ENCODE assay signal across 1 cellular context in the genomic region with DNA sequence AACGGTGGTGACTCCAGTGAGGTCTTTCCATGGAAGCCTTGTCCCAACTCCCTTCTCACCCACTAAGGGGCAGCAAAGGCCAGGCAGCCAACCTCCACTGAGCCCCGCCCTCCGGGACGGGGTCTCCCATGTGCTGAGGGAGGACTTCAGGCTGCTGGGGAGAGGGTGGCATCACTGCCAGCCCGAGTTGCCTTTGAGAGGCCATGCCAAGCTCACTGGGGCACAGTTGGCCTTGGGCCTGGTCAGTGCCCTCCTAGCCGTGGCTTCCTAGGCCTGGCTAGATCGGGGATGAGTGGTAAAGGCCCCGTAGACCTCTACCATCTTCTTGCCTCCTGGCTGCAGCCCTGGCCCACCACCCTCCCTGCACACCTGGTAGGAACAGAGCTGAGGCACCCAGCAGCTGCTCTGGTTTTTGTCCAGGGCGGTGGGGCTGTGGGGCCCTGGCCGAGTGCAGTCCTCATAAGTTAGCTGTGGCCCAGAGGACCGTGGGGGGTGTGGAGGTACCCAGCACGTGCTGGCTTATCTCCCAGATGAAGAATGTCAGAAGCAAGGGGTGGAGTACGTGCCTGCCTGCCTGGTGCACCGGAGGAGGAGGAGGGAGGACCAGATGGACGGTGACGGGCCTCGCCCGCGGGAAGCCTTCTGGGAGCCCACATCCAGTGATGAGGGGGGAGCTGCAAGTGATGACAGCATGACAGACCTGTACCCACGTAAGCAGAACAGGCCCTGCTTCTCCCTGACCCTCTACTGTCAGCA.
TF ChIP-seq lines count a peak whose summit lies in the region.

No MANE protein-coding gene starts in this region.

TF ChIP-seq in H1, 55 proteins besides CTCF, POLR2A, EP300 and RAD21:
- no peak for TF ChIP-seq SAP30 (IDR thresholded peaks at IDR 0.05; ENCODE audit: insufficient read depth, insufficient replicate concordance, low read length)
- 0 out of 2 replicates have a peak, but pooled peaks have one; percentile 32 for TF ChIP-seq POLR2AphosphoS5 (IDR thresholded peaks at IDR 0.05; ENCODE audit: low read depth, low read length)
- peak; percentile 40; the same call in 1 of the 2 replicates for TF ChIP-seq MAX (IDR thresholded peaks at IDR 0.05)
- TF ChIP-seq, protein P1, sequence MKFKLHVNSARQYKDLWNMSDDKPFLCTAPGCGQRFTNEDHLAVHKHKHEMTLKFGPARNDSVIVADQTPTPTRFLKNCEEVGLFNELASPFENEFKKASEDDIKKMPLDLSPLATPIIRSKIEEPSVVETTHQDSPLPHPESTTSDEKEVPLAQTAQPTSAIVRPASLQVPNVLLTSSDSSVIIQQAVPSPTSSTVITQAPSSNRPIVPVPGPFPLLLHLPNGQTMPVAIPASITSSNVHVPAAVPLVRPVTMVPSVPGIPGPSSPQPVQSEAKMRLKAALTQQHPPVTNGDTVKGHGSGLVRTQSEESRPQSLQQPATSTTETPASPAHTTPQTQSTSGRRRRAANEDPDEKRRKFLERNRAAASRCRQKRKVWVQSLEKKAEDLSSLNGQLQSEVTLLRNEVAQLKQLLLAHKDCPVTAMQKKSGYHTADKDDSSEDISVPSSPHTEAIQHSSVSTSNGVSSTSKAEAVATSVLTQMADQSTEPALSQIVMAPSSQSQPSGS (IDR thresholded peaks at IDR 0.05; ENCODE audit: low read length): no peak
- no peak for TF ChIP-seq RNF2 (IDR thresholded peaks at IDR 0.05; ENCODE audit: borderline replicate concordance, low read depth, low read length, missing control alignments, poor library complexity, severe bottlenecking)
- TF ChIP-seq CBX8 (IDR thresholded peaks at IDR 0.05; ENCODE audit: borderline replicate concordance, low read depth, low read length): no peak
- no peak for TF ChIP-seq SIRT6 (IDR thresholded peaks at IDR 0.05; ENCODE audit: low read length)
- no peak for TF ChIP-seq SIX5 (IDR thresholded peaks at IDR 0.05; ENCODE audit: low read depth, low read length)
- TF ChIP-seq CREB1 (IDR thresholded peaks at IDR 0.05): no peak
- TF ChIP-seq CBX5 (IDR thresholded peaks at IDR 0.05; ENCODE audit: low read depth, low read length): no peak
- no peak for TF ChIP-seq HDAC2 (IDR thresholded peaks at IDR 0.05; ENCODE audit: borderline replicate concordance in 1 of 2, low read depth in 2 of 2, low read length in 2 of 2)
- no peak for TF ChIP-seq HDAC6 (IDR thresholded peaks at IDR 0.05; ENCODE audit: low read depth, low read length)
- TF ChIP-seq KDM1A (IDR thresholded peaks at IDR 0.05; ENCODE audit: borderline replicate concordance, low read length): no peak
- TF ChIP-seq, protein P2, sequence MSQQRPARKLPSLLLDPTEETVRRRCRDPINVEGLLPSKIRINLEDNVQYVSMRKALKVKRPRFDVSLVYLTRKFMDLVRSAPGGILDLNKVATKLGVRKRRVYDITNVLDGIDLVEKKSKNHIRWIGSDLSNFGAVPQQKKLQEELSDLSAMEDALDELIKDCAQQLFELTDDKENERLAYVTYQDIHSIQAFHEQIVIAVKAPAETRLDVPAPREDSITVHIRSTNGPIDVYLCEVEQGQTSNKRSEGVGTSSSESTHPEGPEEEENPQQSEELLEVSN (IDR thresholded peaks at IDR 0.05): no peak
- TF ChIP-seq SIN3A (conservative IDR thresholded peaks at IDR 0.05 in 1 of 2, IDR thresholded peaks at IDR 0.05 in 1 of 2; ENCODE audit: low read depth in 1 of 2, low read length in 2 of 2): peak in 1 of 2 experiments; percentile 66; a peak in 1 of 4 replicates
- TF ChIP-seq CHD1 (IDR thresholded peaks at IDR 0.05; ENCODE audit: low read depth, low read length): no peak
- no peak for TF ChIP-seq POU5F1 (IDR thresholded peaks at IDR 0.05; ENCODE audit: low read depth, low read length)
- TF ChIP-seq ZNF274 (IDR thresholded peaks at IDR 0.05; ENCODE audit: borderline replicate concordance, extremely low read depth, low read length): no peak
- no peak for TF ChIP-seq NANOG (IDR thresholded peaks at IDR 0.05; ENCODE audit: insufficient read depth, low read depth, low read length, poor library complexity, severe bottlenecking)
- TF ChIP-seq TAF7 (optimal IDR thresholded peaks at IDR 0.05; ENCODE audit: borderline replicate concordance, low read depth, low read length): no peak
- TF ChIP-seq, protein P3, sequence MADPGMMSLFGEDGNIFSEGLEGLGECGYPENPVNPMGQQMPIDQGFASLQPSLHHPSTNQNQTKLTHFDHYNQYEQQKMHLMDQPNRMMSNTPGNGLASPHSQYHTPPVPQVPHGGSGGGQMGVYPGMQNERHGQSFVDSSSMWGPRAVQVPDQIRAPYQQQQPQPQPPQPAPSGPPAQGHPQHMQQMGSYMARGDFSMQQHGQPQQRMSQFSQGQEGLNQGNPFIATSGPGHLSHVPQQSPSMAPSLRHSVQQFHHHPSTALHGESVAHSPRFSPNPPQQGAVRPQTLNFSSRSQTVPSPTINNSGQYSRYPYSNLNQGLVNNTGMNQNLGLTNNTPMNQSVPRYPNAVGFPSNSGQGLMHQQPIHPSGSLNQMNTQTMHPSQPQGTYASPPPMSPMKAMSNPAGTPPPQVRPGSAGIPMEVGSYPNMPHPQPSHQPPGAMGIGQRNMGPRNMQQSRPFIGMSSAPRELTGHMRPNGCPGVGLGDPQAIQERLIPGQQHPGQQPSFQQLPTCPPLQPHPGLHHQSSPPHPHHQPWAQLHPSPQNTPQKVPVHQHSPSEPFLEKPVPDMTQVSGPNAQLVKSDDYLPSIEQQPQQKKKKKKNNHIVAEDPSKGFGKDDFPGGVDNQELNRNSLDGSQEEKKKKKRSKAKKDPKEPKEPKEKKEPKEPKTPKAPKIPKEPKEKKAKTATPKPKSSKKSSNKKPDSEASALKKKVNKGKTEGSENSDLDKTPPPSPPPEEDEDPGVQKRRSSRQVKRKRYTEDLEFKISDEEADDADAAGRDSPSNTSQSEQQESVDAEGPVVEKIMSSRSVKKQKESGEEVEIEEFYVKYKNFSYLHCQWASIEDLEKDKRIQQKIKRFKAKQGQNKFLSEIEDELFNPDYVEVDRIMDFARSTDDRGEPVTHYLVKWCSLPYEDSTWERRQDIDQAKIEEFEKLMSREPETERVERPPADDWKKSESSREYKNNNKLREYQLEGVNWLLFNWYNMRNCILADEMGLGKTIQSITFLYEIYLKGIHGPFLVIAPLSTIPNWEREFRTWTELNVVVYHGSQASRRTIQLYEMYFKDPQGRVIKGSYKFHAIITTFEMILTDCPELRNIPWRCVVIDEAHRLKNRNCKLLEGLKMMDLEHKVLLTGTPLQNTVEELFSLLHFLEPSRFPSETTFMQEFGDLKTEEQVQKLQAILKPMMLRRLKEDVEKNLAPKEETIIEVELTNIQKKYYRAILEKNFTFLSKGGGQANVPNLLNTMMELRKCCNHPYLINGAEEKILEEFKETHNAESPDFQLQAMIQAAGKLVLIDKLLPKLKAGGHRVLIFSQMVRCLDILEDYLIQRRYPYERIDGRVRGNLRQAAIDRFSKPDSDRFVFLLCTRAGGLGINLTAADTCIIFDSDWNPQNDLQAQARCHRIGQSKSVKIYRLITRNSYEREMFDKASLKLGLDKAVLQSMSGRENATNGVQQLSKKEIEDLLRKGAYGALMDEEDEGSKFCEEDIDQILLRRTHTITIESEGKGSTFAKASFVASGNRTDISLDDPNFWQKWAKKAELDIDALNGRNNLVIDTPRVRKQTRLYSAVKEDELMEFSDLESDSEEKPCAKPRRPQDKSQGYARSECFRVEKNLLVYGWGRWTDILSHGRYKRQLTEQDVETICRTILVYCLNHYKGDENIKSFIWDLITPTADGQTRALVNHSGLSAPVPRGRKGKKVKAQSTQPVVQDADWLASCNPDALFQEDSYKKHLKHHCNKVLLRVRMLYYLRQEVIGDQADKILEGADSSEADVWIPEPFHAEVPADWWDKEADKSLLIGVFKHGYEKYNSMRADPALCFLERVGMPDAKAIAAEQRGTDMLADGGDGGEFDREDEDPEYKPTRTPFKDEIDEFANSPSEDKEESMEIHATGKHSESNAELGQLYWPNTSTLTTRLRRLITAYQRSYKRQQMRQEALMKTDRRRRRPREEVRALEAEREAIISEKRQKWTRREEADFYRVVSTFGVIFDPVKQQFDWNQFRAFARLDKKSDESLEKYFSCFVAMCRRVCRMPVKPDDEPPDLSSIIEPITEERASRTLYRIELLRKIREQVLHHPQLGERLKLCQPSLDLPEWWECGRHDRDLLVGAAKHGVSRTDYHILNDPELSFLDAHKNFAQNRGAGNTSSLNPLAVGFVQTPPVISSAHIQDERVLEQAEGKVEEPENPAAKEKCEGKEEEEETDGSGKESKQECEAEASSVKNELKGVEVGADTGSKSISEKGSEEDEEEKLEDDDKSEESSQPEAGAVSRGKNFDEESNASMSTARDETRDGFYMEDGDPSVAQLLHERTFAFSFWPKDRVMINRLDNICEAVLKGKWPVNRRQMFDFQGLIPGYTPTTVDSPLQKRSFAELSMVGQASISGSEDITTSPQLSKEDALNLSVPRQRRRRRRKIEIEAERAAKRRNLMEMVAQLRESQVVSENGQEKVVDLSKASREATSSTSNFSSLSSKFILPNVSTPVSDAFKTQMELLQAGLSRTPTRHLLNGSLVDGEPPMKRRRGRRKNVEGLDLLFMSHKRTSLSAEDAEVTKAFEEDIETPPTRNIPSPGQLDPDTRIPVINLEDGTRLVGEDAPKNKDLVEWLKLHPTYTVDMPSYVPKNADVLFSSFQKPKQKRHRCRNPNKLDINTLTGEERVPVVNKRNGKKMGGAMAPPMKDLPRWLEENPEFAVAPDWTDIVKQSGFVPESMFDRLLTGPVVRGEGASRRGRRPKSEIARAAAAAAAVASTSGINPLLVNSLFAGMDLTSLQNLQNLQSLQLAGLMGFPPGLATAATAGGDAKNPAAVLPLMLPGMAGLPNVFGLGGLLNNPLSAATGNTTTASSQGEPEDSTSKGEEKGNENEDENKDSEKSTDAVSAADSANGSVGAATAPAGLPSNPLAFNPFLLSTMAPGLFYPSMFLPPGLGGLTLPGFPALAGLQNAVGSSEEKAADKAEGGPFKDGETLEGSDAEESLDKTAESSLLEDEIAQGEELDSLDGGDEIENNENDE (IDR thresholded peaks at IDR 0.05; ENCODE audit: insufficient replicate concordance, low read length): no peak
TF ChIP-seq in H1: peak in this region for 3.
